Comparison of ENCODE assay signal across 1 cellular context in the genomic region with DNA sequence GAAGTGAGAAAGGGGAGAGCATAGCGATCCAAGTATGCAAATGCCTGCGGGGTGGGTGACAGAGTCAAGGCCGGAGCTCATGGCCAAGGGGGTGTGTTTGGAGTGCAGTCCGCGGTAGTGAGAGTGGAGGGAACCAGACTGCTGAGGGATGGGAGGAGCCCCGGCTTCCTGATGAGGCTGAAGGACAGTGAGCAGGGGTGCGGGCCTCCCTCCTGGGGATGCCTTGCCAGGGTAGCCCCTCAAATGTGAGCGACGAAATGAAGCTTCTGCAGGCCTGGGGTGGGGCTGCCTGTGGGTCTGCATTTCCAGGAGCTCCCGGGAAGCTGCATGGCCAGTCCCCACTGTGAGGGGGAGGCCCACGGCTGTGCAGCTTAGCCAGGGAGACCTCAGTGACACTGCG.
TF ChIP-seq lines count a peak whose summit lies in the region.

No MANE protein-coding gene starts in this region.

TF ChIP-seq in WTC11, 78 proteins besides CTCF, POLR2A, EP300 and RAD21 (continued from another document):
- TF ChIP-seq JUN (CRISPR knock-in tag; IDR thresholded peaks at IDR 0.05), result no peak
- TF ChIP-seq ZNF121 (CRISPR knock-in tag; IDR thresholded peaks at IDR 0.05), result no peak
